In the genomic region with DNA sequence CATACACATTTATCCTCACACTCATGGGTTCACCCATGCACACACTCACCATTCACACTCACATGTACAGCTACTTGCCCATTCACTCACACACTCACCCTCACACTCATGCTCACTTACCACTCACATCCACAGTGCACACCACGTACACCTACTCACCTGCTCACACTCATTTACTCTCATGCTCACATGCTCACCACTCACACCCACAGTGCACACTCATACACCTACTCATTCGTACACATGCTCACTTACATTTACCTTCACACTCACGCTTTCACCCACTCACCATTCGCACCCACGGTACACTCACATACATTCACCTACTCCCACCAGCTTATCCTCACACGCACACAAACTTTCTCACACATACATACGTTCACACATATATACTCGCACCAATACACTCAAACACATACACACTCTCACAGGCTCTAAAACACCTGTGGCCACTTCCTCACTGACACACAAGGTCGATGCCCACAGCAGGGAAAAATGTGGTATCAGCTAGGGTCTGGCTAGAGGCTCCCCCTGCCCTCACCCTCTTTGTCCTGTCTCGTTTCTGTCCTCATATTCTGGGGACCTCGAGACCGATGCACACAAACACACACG, we compare ENCODE assay signal across 22 cellular contexts. TPM values are rescaled to one million over a fixed set of nuclear protein-coding genes. Genes with fewer than 3 reads are reported as not detected.
DNase-seq lines count a peak whose midpoint lies in the region; ATAC-seq, FAIRE-seq and TF ChIP-seq lines count a peak whose summit lies in the region.
"Had no signal": no experiment of that assay in that cellular context is flagged by ENCODE, and none has a peak within 500 bp of the region (broad histone marks: within the 10 kb centered on the region; RNA-seq: fewer than 3 reads in every experiment).

No MANE protein-coding gene starts in this region.

- ATAC-seq in K562 (no peak), GM19467 (IDR thresholded peaks at IDR 0.05; ENCODE audit: unreplicated experiment) (no peak)

- intact Hi-C loops in K562 (cut with micrococcal nuclease), result no loop called here
- intact Hi-C loops in dorsolateral prefrontal cortex (cut with DNase I), result no loop called here

- no peak overlapping the region for H3K4me3 ChIP-seq in K562
- no peak overlapping the region for H3K4me3 ChIP-seq in osteoblast (ENCODE audit: insufficient read depth, low read length)
- no peak overlapping the region for H3K4me3 ChIP-seq in dorsolateral prefrontal cortex
- H3K4me3 ChIP-seq: GM23248 had no signal

- H3K9me3 ChIP-seq in K562 (replicated peaks; ENCODE audit: control insufficient read depth, insufficient read depth, low read depth, low read length), result no peaks in the 10 kb centered on the region
- H3K9me3 ChIP-seq in osteoblast (ENCODE audit: low read depth, low read length), result no peaks in the 10 kb centered on the region
- H3K9me3 ChIP-seq: BE2C had no signal

- WGBS in K562 (ENCODE audit: insufficient coverage, low coverage, missing lambda C conversion rate), result 93% methylated on average over 13 of the region's 13 CpGs

- H2AFZ ChIP-seq in K562 (ENCODE audit: low read depth, low read length) (no peak overlapping the region), osteoblast (ENCODE audit: low read length) (no peak overlapping the region)
- H2AFZ ChIP-seq: GM23248 had no signal

- H3K36me3 ChIP-seq in K562 (ENCODE audit: control insufficient read depth, insufficient read depth, low read length) (peaks cover 97% of the 10 kb centered on the region), osteoblast (ENCODE audit: insufficient read depth, low read length) (no peaks in the 10 kb centered on the region)
- H3K36me3 ChIP-seq: BE2C had no signal

- TF ChIP-seq POLR2A in GM12891 (IDR thresholded peaks at IDR 0.05; ENCODE audit: low read depth, low read length) (no peak), K562 (conservative IDR thresholded peaks at IDR 0.05) (peak; percentile 38)

- BruUV-seq in K562 (replicated peaks; lab: Mats Ljungman, UMichigan), result no TSS peak

- TF ChIP-seq CTCF in K562 (IDR thresholded peaks at IDR 0.05 in 2 of 3, conservative IDR thresholded peaks at IDR 0.05 in 1 of 3; ENCODE audit: insufficient read depth in 2 of 3, low read depth in 1 of 3, low read length in 3 of 3), result no peak
- TF ChIP-seq CTCF in osteoblast (IDR thresholded peaks at IDR 0.05; ENCODE audit: extremely low read depth, low read depth, low read length), result no peak
- no peak for TF ChIP-seq CTCF in dorsolateral prefrontal cortex (IDR thresholded peaks at IDR 0.05 in 54 of 56, conservative IDR thresholded peaks at IDR 0.05 in 2 of 56; ENCODE audit: low read depth in 1 of 56, partially characterized antibody in 56 of 56)

- H4K20me1 ChIP-seq in K562 (replicated peaks; ENCODE audit: control insufficient read depth, insufficient read depth, low read length), result peaks cover 6% of the 10 kb centered on the region; the same call in 1 of the 2 replicates
- H4K20me1 ChIP-seq in osteoblast (ENCODE audit: insufficient read depth, low read length), result no peaks in the 10 kb centered on the region

- TF ChIP-seq RAD21 in K562 (CRISPR knock-in tag; conservative IDR thresholded peaks at IDR 0.05 in 1 of 2, IDR thresholded peaks at IDR 0.05 in 1 of 2), result no peak

- H3K9me1 ChIP-seq in K562 (ENCODE audit: control insufficient read depth, insufficient read depth, low read length), result no peaks in the 10 kb centered on the region

- no peaks in the 10 kb centered on the region for H3K4me1 ChIP-seq in K562 (replicated peaks in 1 of 2; ENCODE audit: control insufficient read depth in 2 of 2, insufficient read depth in 2 of 2, low read length in 2 of 2)
- peaks cover 10% of the 10 kb centered on the region for H3K4me1 ChIP-seq in osteoblast (ENCODE audit: insufficient read depth, low read length)
- H3K4me1 ChIP-seq: BE2C had no signal

- peak overlapping the region in 1 of 2 experiments; percentile 53; a peak in 1 of 4 replicates for H3K9ac ChIP-seq in K562 (ENCODE audit: insufficient read depth in 1 of 2, low read depth in 2 of 2, low read length in 2 of 2)
- H3K9ac ChIP-seq: GM23248 had no signal

- H3K27ac ChIP-seq in K562 (ENCODE audit: extremely low read depth, low read depth, low read length) (no peak overlapping the region; the same call in 2 of the 3 replicates), osteoblast (ENCODE audit: low read depth, low read length) (no peak overlapping the region), dorsolateral prefrontal cortex (no peak overlapping the region)
- H3K27ac ChIP-seq: GM23248 had no signal

- no peaks in the 10 kb centered on the region for H3K79me2 ChIP-seq in K562 (ENCODE audit: control insufficient read depth, insufficient read depth, low read length)
- H3K79me2 ChIP-seq in osteoblast (ENCODE audit: insufficient read depth, low read length), result no peaks in the 10 kb centered on the region

- FAIRE-seq in GM12891 (lab: Jason Lieb, UNC) (peak; percentile 71), K562 (lab: Jason Lieb, UNC) (no peak)
- FAIRE-seq: A204.1, G401.6, H54 had no signal

- DNase-seq in GM12891 (ENCODE audit: insufficient read length, low spot score), result no peak
- DNase-seq in HEK293T (ENCODE audit: extremely low spot score), result no peak
- DNase-seq in K562 (ENCODE audit: extremely low read depth in 1 of 4, low spot score in 3 of 4), result no peak
- peak; percentile 65 for DNase-seq in osteoblast (ENCODE audit: insufficient read length, low spot score, missing footprints)
- DNase-seq in putamen (ENCODE audit: low spot score), result no peak
- no peak for DNase-seq in dorsolateral prefrontal cortex
- DNase-seq: ACHN; BE2C; C1 segment of cervical spinal cord; CD4-positive, CD25-positive, alpha-beta regulatory T cell; CD8-positive, alpha-beta memory T cell; COR-L47; DMS 273 treated with DMSO at 0.1 percent for 48 hours; DMS53; GM23248; HCEC 1CT; Kasumi-1; KG1 had no signal

- no peak for TF ChIP-seq EP300 in K562 (IDR thresholded peaks at IDR 0.05; ENCODE audit: low read length)

- CTCF ChIA-PET in HEK293T (lab: Yijun Ruan, JAX) (no interaction called here), K562 (lab: Yijun Ruan, JAX; ENCODE audit: low intra/inter-chr PET ratio) (no interaction called here)

- no peaks in the 10 kb centered on the region for H3K27me3 ChIP-seq in K562 (ENCODE audit: control insufficient read depth in 2 of 2, insufficient read depth in 2 of 2, low read length in 2 of 2)
- no peaks in the 10 kb centered on the region for H3K27me3 ChIP-seq in osteoblast (ENCODE audit: insufficient read depth, low read length)
- H3K27me3 ChIP-seq in dorsolateral prefrontal cortex, result no peaks in the 10 kb centered on the region
- H3K27me3 ChIP-seq: BE2C had no signal

- in situ Hi-C loops in K562 (cut with MboI), result no loop called here

- H3K4me2 ChIP-seq in K562 (ENCODE audit: insufficient read depth, low read length), result no peak overlapping the region
- no peak overlapping the region for H3K4me2 ChIP-seq in osteoblast (ENCODE audit: insufficient read depth, low read length)

- POLR2A ChIA-PET in HEK293T (lab: Yijun Ruan, JAX), result no interaction called here
- POLR2A ChIA-PET in K562 (lab: Yijun Ruan, JAX), result interaction anchor here (1.4 to 1.9 kb wide), 2 partner anchors 9 kb away, joined by 4 to 6 read pairs; no protein-coding TSS in a partner anchor

TF ChIP-seq in GM12891, 5 proteins besides CTCF, POLR2A, EP300 and RAD21:
- TF ChIP-seq POLR2AphosphoS5 (IDR thresholded peaks at IDR 0.05; ENCODE audit: low read depth, low read length) (no peak), POU2F2 (IDR thresholded peaks at IDR 0.05; ENCODE audit: low read depth, low read length) (no peak), SPI1 (IDR thresholded peaks at IDR 0.05; ENCODE audit: low read depth, low read length) (no peak), TAF1 (IDR thresholded peaks at IDR 0.05; ENCODE audit: low read depth, low read length) (no peak), PAX5 (IDR thresholded peaks at IDR 0.05; ENCODE audit: insufficient read depth, low read length, severe bottlenecking) (no peak)

TF ChIP-seq in HEK293T, 16 proteins besides CTCF, POLR2A, EP300 and RAD21:
- TF ChIP-seq SP1 (IDR thresholded peaks at IDR 0.05) (no peak), TARDBP (IDR thresholded peaks at IDR 0.05) (peak; percentile 77)

RNA-seq across cellular contexts. Expression of a gene that starts 46.0 kb away (rescaled TPM):
- 43.7 TPM for polyA plus RNA-seq in GM12891 (2012; ENCODE audit: low read depth, missing spikeins)
- total RNA-seq in K562 (2011; cell fraction: chromatin; rRNA removed; ENCODE audit: low replicate concordance), result 213 and 603 TPM in 2 replicates
- 374 and 409 TPM in 2 replicates for total RNA-seq in K562 (2011; cell fraction: nucleolus; rRNA removed)
- total RNA-seq in K562 (2011; cell fraction: nucleoplasm; rRNA removed), result 286 and 299 TPM in 2 replicates
- total RNA-seq in K562 (2014; rRNA removed) (60.7 and 76.5 TPM in 2 replicates), K562 (2014; rRNA removed; fragmentation: Illumina TruSeq; extraction: Trizol) (25.4 and 30.2 TPM in 2 replicates), K562 (2015; rRNA removed; fragmentation: Illumina TruSeq; extraction: Trizol) (36.0 and 39.9 TPM in 2 replicates), K562 (2021) (128 and 138 TPM in 2 replicates), osteoblast (under 0.01 TPM in 2 replicates), dorsolateral prefrontal cortex (10 to 100 TPM; 10.9 to 21.6 (median 16.2) TPM)
- polyA plus RNA-seq in K562 (2011; rRNA removed) (44.0 and 93.3 TPM in 2 replicates), K562 (2014; fragmentation: Illumina TruSeq; extraction: Trizol) (90.7 and 111 TPM in 2 replicates), K562 (2014; fragmentation: Nextera tagmentation; extraction: Ambion mirVana) (1 to 10 TPM; 1.2 to 1.4 TPM), K562 (2014; rRNA removed) (54.3 and 61.0 TPM in 2 replicates)
- 51.4 and 78.4 TPM in 2 replicates for polyA plus RNA-seq in K562 (2011; cell fraction: cytosol; rRNA removed)
- 125 and 255 TPM in 2 replicates for polyA plus RNA-seq in K562 (2011; cell fraction: nucleus; rRNA removed)
- polyA plus RNA-seq in K562 (2012), result 95.0 and 139 TPM in 2 replicates
- 82.2 and 99.7 TPM in 2 replicates for polyA minus RNA-seq in K562 (2011; rRNA and poly(A)+ RNA removed)
- polyA minus RNA-seq in K562 (2011; cell fraction: cytosol; rRNA and poly(A)+ RNA removed), result 114 and 152 TPM in 2 replicates
- polyA minus RNA-seq in K562 (2011; cell fraction: nucleus; rRNA and poly(A)+ RNA removed), result 137 and 138 TPM in 2 replicates
- total RNA-seq: GM23248 had no signal

Comparison
In these comparisons a context has a peak if more than half of its experiments do, and no peak if none do; other contexts are left out.
1. RNA of a gene that starts 46.0 kb away (total RNA-seq): 25.4 to 603 TPM in K562 and 10.9 to 21.6 TPM in dorsolateral prefrontal cortex; under 0.01 TPM in osteoblast; every median in the first group is over 10 times any median in the second.